Comparison of ENCODE assay signal across 15 cellular contexts in genomic region chr4:133145758-133146157, GRCh38. TPM values are rescaled to one million over a fixed set of nuclear protein-coding genes. Genes with fewer than 3 reads are reported as not detected.
DNase-seq lines count a peak whose midpoint lies in the region; ATAC-seq, FAIRE-seq and TF ChIP-seq lines count a peak whose summit lies in the region.
"Had no signal": no experiment of that assay in that cellular context is flagged by ENCODE, and none has a peak within 500 bp of the region (broad histone marks: within the 10 kb centered on the region; RNA-seq: fewer than 3 reads in every experiment).

No MANE protein-coding gene starts in this region.

- dilution Hi-C loops in endothelial cell of umbilical vein (cut with MboI; ENCODE audit: extremely low pct_ligation_motif_present, low sequenced_read_pairs) = no loop called here

- peaks cover 32% of the 10 kb centered on the region for H3K4me1 ChIP-seq in BLaER1
- H3K4me1 ChIP-seq in NT2/D1 (ENCODE audit: insufficient read depth, insufficient read length) = no peaks in the 10 kb centered on the region
- H3K4me1 ChIP-seq in endothelial cell of umbilical vein (ENCODE audit: control insufficient read depth, extremely low read depth, insufficient read depth, low read length) = peaks cover 17% of the 10 kb centered on the region
- H3K4me1 ChIP-seq in neuronal stem cell (ENCODE audit: control insufficient read depth in 2 of 2, insufficient read depth in 1 of 2, low read depth in 1 of 2, low read length in 2 of 2) = peaks cover 0 to 3% of the 10 kb centered on the region in 2 donors

- no peak overlapping the region for H2BK15ac ChIP-seq in neuronal stem cell (ENCODE audit: low read length)

- no peak overlapping the region for H3K27ac ChIP-seq in BLaER1
- no peak overlapping the region for H3K27ac ChIP-seq in endothelial cell of umbilical vein (ENCODE audit: insufficient read depth, low read depth, low read length)
- no peak overlapping the region for H3K27ac ChIP-seq in neuronal stem cell (replicated peaks; ENCODE audit: low read length)

- H3K18ac ChIP-seq in neuronal stem cell (ENCODE audit: low read length) = no peak overlapping the region

- POLR2A ChIA-PET in endothelial cell of umbilical vein (lab: Charles Lee) = no interaction called here

- WGBS in neuronal stem cell (ENCODE audit: extremely low coverage in 2 of 2, insufficient read length in 2 of 2, insufficient replicate concordance in 1 of 2), 2 donors = no CpG with 5 or more reads among the region's 2 CpGs

- intact Hi-C loops in endothelial cell of umbilical vein (cut with micrococcal nuclease) = loop anchor here (1.0 to 10.0 kb wide), 13 partner anchors 145 to 1789 kb away; partner anchors contain the start of gene PABPC4L

- H3K36me3 ChIP-seq in BLaER1 (no peaks in the 10 kb centered on the region), NT2/D1 (ENCODE audit: insufficient read depth, insufficient read length, low read length) (no peaks in the 10 kb centered on the region), endothelial cell of umbilical vein (ENCODE audit: control insufficient read depth in 2 of 2, extremely low read depth in 1 of 2, insufficient read depth in 2 of 2, low read length in 2 of 2) (no peaks in the 10 kb centered on the region), neuronal stem cell (replicated peaks in 1 of 2; ENCODE audit: control insufficient read depth in 2 of 2, insufficient read depth in 2 of 2, low read length in 2 of 2) (no peaks in the 10 kb centered on the region)

- no peaks in the 10 kb centered on the region for H3K79me1 ChIP-seq in neuronal stem cell (ENCODE audit: low read depth, low read length)

- H3K23ac ChIP-seq in neuronal stem cell (ENCODE audit: low read depth, low read length, poor library complexity) = no peak overlapping the region

- no peak overlapping the region for H4K8ac ChIP-seq in neuronal stem cell (ENCODE audit: low read depth, low read length)

- no peak overlapping the region for H3K14ac ChIP-seq in neuronal stem cell (ENCODE audit: low read length)

- ATAC-seq in HG02884 (IDR thresholded peaks at IDR 0.05; ENCODE audit: unreplicated experiment) = no peak
- ATAC-seq: natural killer cell treated with Interleukin-12 subunit alpha and Interleukin-12 subunit beta and Interleukin-15 and Interleukin-18, amount 100 ng/mL, for 72 hours had no signal

- H2BK12ac ChIP-seq in neuronal stem cell (ENCODE audit: low read length) = no peak overlapping the region

- 0 out of 2 replicates have a peak overlapping the region, but pooled peaks have one; percentile 52 for H3K9ac ChIP-seq in BLaER1
- H3K9ac ChIP-seq in NT2/D1 (ENCODE audit: insufficient read length, low read depth) = no peak overlapping the region
- H3K9ac ChIP-seq in endothelial cell of umbilical vein (replicated peaks; ENCODE audit: extremely low read depth, insufficient read depth, low read length) = peak overlapping the region; percentile 72
- no peak overlapping the region for H3K9ac ChIP-seq in neuronal stem cell (ENCODE audit: low read depth, low read length, poor library complexity)

- H3K79me2 ChIP-seq in endothelial cell of umbilical vein (ENCODE audit: control insufficient read depth, insufficient read depth, low read length) = peaks cover 10% of the 10 kb centered on the region

- H3K9me3 ChIP-seq in BLaER1 (peaks cover 39% of the 10 kb centered on the region), NT2/D1 (ENCODE audit: insufficient read depth, low read length) (no peaks in the 10 kb centered on the region), endothelial cell of umbilical vein (replicated peaks; ENCODE audit: control insufficient read depth, insufficient read depth, low read length) (no peaks in the 10 kb centered on the region), neuronal stem cell (replicated peaks in 1 of 2; ENCODE audit: control insufficient read depth in 2 of 2, insufficient read depth in 1 of 2, low read depth in 1 of 2, low read length in 2 of 2) (no peaks in the 10 kb centered on the region)

- H2BK120ac ChIP-seq in neuronal stem cell (ENCODE audit: low read depth, low read length) = no peak overlapping the region

- BruUV-seq in endothelial cell of umbilical vein (replicated peaks; lab: Mats Ljungman, UMichigan) = no TSS peak

- DNase-seq in NT2/D1 (ENCODE audit: low read depth, low spot score) (no peak), endothelial cell of umbilical vein (ENCODE audit: low read depth, low spot score) (peak; percentile 52), neuronal stem cell (ENCODE audit: low spot score) (no peak), activated T-cell treated with anti-CD3 and anti-CD28 coated beads for 4 hours (no peak)
- no peak for DNase-seq in activated T-cell treated with anti-CD3 and anti-CD28 coated beads, Interleukin-2, amount 50 U/mL, for 48 hours
- DNase-seq in activated CD4-positive, alpha-beta T cell treated with anti-CD3 and anti-CD28 coated beads for 4 hours = no peak
- DNase-seq: activated CD4-positive, alpha-beta T cell treated with anti-CD3 and anti-CD28 coated beads, Interleukin-2, amount 50 U/mL, for 4 hours; activated gamma-delta T cell treated with Interleukin-2 at 50 U/mL for 16 hours; kidney; NCI-H2171 treated with DMSO at 0.1 percent for 48 hours had no signal

- CTCF ChIA-PET in endothelial cell of umbilical vein (lab: Charles Lee) = interaction anchor here (1.1 to 3.4 kb wide), 25 partner anchors 9 to 1761 kb away, joined by 3 to 55 read pairs (median 6); no protein-coding TSS in a partner anchor

- H2BK5ac ChIP-seq in neuronal stem cell (ENCODE audit: low read length) = no peak overlapping the region

- H4K20me1 ChIP-seq in BLaER1 (no peaks in the 10 kb centered on the region), endothelial cell of umbilical vein (replicated peaks; ENCODE audit: control insufficient read depth, extremely low read depth, insufficient read depth, low read length) (no peaks in the 10 kb centered on the region)

- H3K4me3 ChIP-seq in BLaER1 (peak overlapping the region; percentile 61), NT2/D1 (ENCODE audit: insufficient read length, low read depth) (peak overlapping the region; percentile 15), endothelial cell of umbilical vein (replicated peaks in 1 of 3; ENCODE audit: insufficient read depth in 1 of 3, low read depth in 1 of 3, low read length in 3 of 3) (peak overlapping the region; percentile 72 to 83 (median 77)), neuronal stem cell (ENCODE audit: low read length in 2 of 2) (no peak overlapping the region)

- H2AK5ac ChIP-seq in neuronal stem cell (ENCODE audit: low read depth, low read length) = no peak overlapping the region

- H2AFZ ChIP-seq in endothelial cell of umbilical vein (ENCODE audit: low read depth, low read length) = peak overlapping the region; percentile 99
- peak overlapping the region; percentile 79 for H2AFZ ChIP-seq in neuronal stem cell (ENCODE audit: low read length)

- FAIRE-seq in endothelial cell of umbilical vein (lab: Jason Lieb, UNC) = no peak
- FAIRE-seq: colon, kidney had no signal

- no peak overlapping the region for H3K4ac ChIP-seq in neuronal stem cell (ENCODE audit: low read length)

- H3K4me2 ChIP-seq in BLaER1 = peak overlapping the region; percentile 69
- peak overlapping the region; percentile 100 for H3K4me2 ChIP-seq in endothelial cell of umbilical vein (ENCODE audit: insufficient read depth, low read length)
- H3K4me2 ChIP-seq in neuronal stem cell (ENCODE audit: insufficient read depth, low read length, poor library complexity, severe bottlenecking) = no peak overlapping the region

- no peaks in the 10 kb centered on the region for H3K9me1 ChIP-seq in endothelial cell of umbilical vein (replicated peaks; ENCODE audit: control insufficient read depth, extremely low read depth, insufficient read depth, low read length)

- H4K91ac ChIP-seq in neuronal stem cell (ENCODE audit: low read depth, low read length, poor library complexity) = no peak overlapping the region

- TF ChIP-seq POLR2A in endothelial cell of umbilical vein (IDR thresholded peaks at IDR 0.05; ENCODE audit: low read depth, low read length) = no peak

- H3K27me3 ChIP-seq in BLaER1 (peaks cover 31% of the 10 kb centered on the region), NT2/D1 (ENCODE audit: insufficient read depth, insufficient read length) (peaks cover 21% of the 10 kb centered on the region), endothelial cell of umbilical vein (ENCODE audit: control insufficient read depth in 2 of 2, insufficient read depth in 2 of 2, low read length in 2 of 2) (no peaks in the 10 kb centered on the region), neuronal stem cell (ENCODE audit: control insufficient read depth in 3 of 3, insufficient read depth in 3 of 3, low read depth in 1 of 3, low read length in 3 of 3) (peaks cover 0 to 29% (median 0%) of the 10 kb centered on the region in 3 experiments)

- TF ChIP-seq CTCF in endothelial cell of umbilical vein (IDR thresholded peaks at IDR 0.05; ENCODE audit: extremely low read depth in 1 of 2, insufficient read depth in 1 of 2, low read depth in 1 of 2, low read length in 2 of 2) = peak in 1 of 2 donors; percentile 8

TF ChIP-seq in endothelial cell of umbilical vein, 7 proteins besides CTCF, POLR2A, EP300 and RAD21:
- TF ChIP-seq MYC (IDR thresholded peaks at IDR 0.05; ENCODE audit: low read depth, low read length) = no peak
- no peak for TF ChIP-seq JUN (IDR thresholded peaks at IDR 0.05; ENCODE audit: borderline replicate concordance, insufficient read depth, insufficient read length, low read depth)
- no peak for TF ChIP-seq FOS (IDR thresholded peaks at IDR 0.05; ENCODE audit: borderline replicate concordance, insufficient read depth, low read length)
- no peak for TF ChIP-seq POLR2AphosphoS5 (IDR thresholded peaks at IDR 0.05; ENCODE audit: insufficient read depth, low read depth, low read length)
- TF ChIP-seq EZH2 (IDR thresholded peaks at IDR 0.05; ENCODE audit: borderline replicate concordance, low read depth, low read length, severe bottlenecking) = no peak
- TF ChIP-seq GATA2 (IDR thresholded peaks at IDR 0.05; ENCODE audit: insufficient read depth, insufficient read length, low read depth, low read length) = no peak
- TF ChIP-seq, protein P1, sequence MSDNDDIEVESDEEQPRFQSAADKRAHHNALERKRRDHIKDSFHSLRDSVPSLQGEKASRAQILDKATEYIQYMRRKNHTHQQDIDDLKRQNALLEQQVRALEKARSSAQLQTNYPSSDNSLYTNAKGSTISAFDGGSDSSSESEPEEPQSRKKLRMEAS (IDR thresholded peaks at IDR 0.05; ENCODE audit: insufficient read depth, insufficient read length) = no peak
TF ChIP-seq in endothelial cell of umbilical vein: peak in this region for 0.

RNA-seq across cellular contexts. Expression of gene PCDH10, which starts 3.3 kb away (rescaled TPM):
- total RNA-seq in endothelial cell of umbilical vein = 56.5 and 91.7 TPM in 2 replicates
- 91.0 and 100 TPM in 2 replicates for polyA plus RNA-seq in endothelial cell of umbilical vein
- polyA plus RNA-seq in endothelial cell of umbilical vein (2011; cell fraction: cytosol; rRNA removed) = 43.1 and 52.3 TPM in 2 replicates
- polyA plus RNA-seq in endothelial cell of umbilical vein (2011; cell fraction: nucleus; rRNA removed) = 108 and 116 TPM in 2 replicates
- polyA plus RNA-seq in endothelial cell of umbilical vein (2012) = 36.4 and 39.3 TPM in 2 replicates
- 198 and 205 TPM in 2 replicates for polyA minus RNA-seq in endothelial cell of umbilical vein
- polyA minus RNA-seq in endothelial cell of umbilical vein (2011; cell fraction: cytosol; rRNA and poly(A)+ RNA removed) = 2.3 TPM
- 216 and 263 TPM in 2 replicates for polyA minus RNA-seq in endothelial cell of umbilical vein (2011; cell fraction: nucleus; rRNA and poly(A)+ RNA removed)
- 1.2 TPM for polyA plus RNA-seq in neuronal stem cell (2013, experiment 1 of 2)
- 1.1 TPM for polyA plus RNA-seq in neuronal stem cell (2013, experiment 2 of 2)
- total RNA-seq: natural killer cell treated with Interleukin-12 subunit alpha and Interleukin-12 subunit beta and Interleukin-15 and Interleukin-18, amount 100 ng/mL, for 72 hours; T-helper 1 cell treated with Interleukin-12 subunit alpha and Interleukin-12 subunit beta and Interleukin-4 antibody, amounts not matched to agents 30 ng/mL and 1 ng/mL, for 36 hours had no signal

Comparison
In these comparisons a context has a peak if more than half of its experiments do, and no peak if none do; other contexts are left out.
1. H3K4me3 ChIP-seq: peak in BLaER1 (single experiment), NT2/D1 (single experiment) and endothelial cell of umbilical vein (3 of 3); none in neuronal stem cell (0 of 2).
2. H3K9ac ChIP-seq: peak in BLaER1 (single experiment) and endothelial cell of umbilical vein (single experiment); none in NT2/D1 (single experiment) and neuronal stem cell (single experiment).